In genomic region chrX:137215467-137215866, GRCh38 we compare ENCODE assay signal across 7 cellular contexts.
"Had no signal": no experiment of that assay in that cellular context is flagged by ENCODE, and none has a peak within 500 bp of the region (broad histone marks: within the 10 kb centered on the region; RNA-seq: fewer than 3 reads in every experiment).

No MANE protein-coding gene starts in this region.

- FAIRE-seq: HepG2, HTR-8/SVneo had no signal

- H3K27ac ChIP-seq: HL-60, KMS-11 had no signal

- H3K4me2 ChIP-seq: KMS-11 had no signal

- DNase-seq: IMR-90, KBM-7, KG1 had no signal

- H3K9ac ChIP-seq: KMS-11 had no signal

- ATAC-seq: HepG2 had no signal
